ENCODE assay signal across 27 cellular contexts in genomic region chr5:6110441-6111005, GRCh38.
"Had no signal": no experiment of that assay in that cellular context is flagged by ENCODE, and none has a peak within 500 bp of the region (broad histone marks: within the 10 kb centered on the region; RNA-seq: fewer than 3 reads in every experiment).

No MANE protein-coding gene starts in this region.

- FAIRE-seq: colon, endometrium, endothelial cell of umbilical vein, frontal cortex had no signal

- H3K27me3 ChIP-seq: colonic mucosa, dorsolateral prefrontal cortex, esophagus squamous epithelium, foreskin keratinocyte, gastrocnemius medialis, gastroesophageal sphincter, heart left ventricle had no signal

- H3K36me3 ChIP-seq: colonic mucosa, esophagus squamous epithelium, gastrocnemius medialis, gastroesophageal sphincter, heart left ventricle, heart right ventricle had no signal

- H3K4me3 ChIP-seq: colonic mucosa, coronary artery, dorsolateral prefrontal cortex, esophagus squamous epithelium, gastrocnemius medialis, gastroesophageal sphincter, heart left ventricle, heart right ventricle had no signal

- H3K27ac ChIP-seq: colonic mucosa, coronary artery, dorsolateral prefrontal cortex, epithelial cell of prostate, esophagus squamous epithelium, foreskin keratinocyte, gastrocnemius medialis, gastroesophageal sphincter, heart left ventricle, heart right ventricle had no signal

- H3K27ac Mint-ChIP-seq: dendritic cell treated with granulocyte-macrophage colony-stimulating factor and Interleukin-4, amounts not matched to agents 40 ng/mL and 50 ng/mL, for 4 days; effector memory CD8-positive, alpha-beta T cell; endodermal cell had no signal

- H3K4me3 Mint-ChIP-seq: dendritic cell treated with granulocyte-macrophage colony-stimulating factor and Interleukin-4, amounts not matched to agents 40 ng/mL and 50 ng/mL, for 4 days; effector memory CD8-positive, alpha-beta T cell; endodermal cell had no signal

- H3K9me3 ChIP-seq: colonic mucosa, esophagus squamous epithelium, gastrocnemius medialis, gastroesophageal sphincter, heart left ventricle, heart right ventricle had no signal

- H3K4me1 ChIP-seq: colonic mucosa, esophagus squamous epithelium, foreskin keratinocyte, gastrocnemius medialis, gastroesophageal sphincter, heart left ventricle, heart right ventricle had no signal

- H3K27me3 Mint-ChIP-seq: dendritic cell treated with granulocyte-macrophage colony-stimulating factor and Interleukin-4, amounts not matched to agents 40 ng/mL and 50 ng/mL, for 4 days; effector memory CD8-positive, alpha-beta T cell had no signal

- DNase-seq: colonic mucosa; cortex of kidney; dermis blood vessel endothelial cell; dorsolateral prefrontal cortex; effector CD4-positive, alpha-beta T cell; effector CD8-positive, alpha-beta T cell; effector memory CD4-positive, alpha-beta T cell; effector memory CD8-positive, alpha-beta T cell; endodermal cell; erythroblast; esophagus squamous epithelium; foreskin fibroblast; foreskin keratinocyte; foreskin melanocyte; gastrocnemius medialis; glutamatergic neuron; head of caudate nucleus; heart left ventricle; heart right ventricle had no signal

- H3K9me3 Mint-ChIP-seq: dendritic cell treated with granulocyte-macrophage colony-stimulating factor and Interleukin-4, amounts not matched to agents 40 ng/mL and 50 ng/mL, for 4 days; endodermal cell had no signal
